Comparison of ENCODE assay signal across 8 cellular contexts in the genomic region with DNA sequence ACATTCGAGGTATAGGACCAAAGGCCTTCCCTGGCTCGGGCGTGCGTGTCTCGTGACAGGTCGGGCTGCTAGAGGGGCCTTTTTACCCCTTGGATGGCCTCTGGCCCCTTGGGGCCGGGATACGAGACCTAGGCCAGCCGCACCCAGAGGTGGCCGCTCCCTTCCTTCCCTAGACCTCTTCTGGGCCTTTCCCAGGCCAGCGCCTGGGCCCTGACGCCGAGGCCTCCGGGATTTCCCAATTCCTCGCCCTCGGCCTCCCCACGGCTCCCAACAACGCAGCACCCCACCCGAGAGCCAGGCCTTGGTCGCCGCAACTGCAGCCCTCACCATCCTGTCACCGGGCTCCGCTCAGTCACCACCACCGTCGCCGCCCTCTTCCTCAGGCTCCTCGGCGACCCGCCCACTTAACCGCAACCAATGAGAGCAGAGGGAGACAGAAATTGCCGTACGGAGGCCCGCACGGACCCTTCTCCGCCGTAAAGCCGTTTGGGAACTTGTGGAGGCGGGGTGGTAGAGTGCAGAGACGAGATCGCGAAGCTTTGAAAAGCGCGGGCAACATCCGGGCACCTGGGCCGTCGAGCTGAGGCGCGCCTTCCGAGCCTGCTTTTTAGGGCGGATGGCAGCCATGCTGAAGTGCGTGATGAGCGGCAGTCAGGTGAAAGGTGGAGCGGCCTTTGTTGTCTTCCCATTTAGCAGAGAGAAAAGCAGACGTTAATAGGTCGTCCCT. TPM values are rescaled to one million over a fixed set of nuclear protein-coding genes. Genes with fewer than 3 reads are reported as not detected.
DNase-seq lines count a peak whose midpoint lies in the region; ATAC-seq and TF ChIP-seq lines count a peak whose summit lies in the region.

A gene (plus strand): TSS at position 610 of the 727 bp plus-strand sequence. CDS start 7 bp downstream, at position 617.
A gene (minus strand): TSS at position 390 of the 727 bp plus-strand sequence. CDS start 60 bp downstream, at position 330.

- H3K4me3 Mint-ChIP-seq in H9 (peak within 1 kb of the TSS; percentile 99), nephron (peak within 1 kb of the TSS; percentile 96 to 99 (median 98))

- H2BK15ac ChIP-seq in H9 (ENCODE audit: low read depth, low read length), result no peak within 1 kb of the TSS

- no peak within 1 kb of the TSS for H2AFZ ChIP-seq in H9 (ENCODE audit: low read length)

- DNase-seq in H9, result peak; percentile 99
- peak; percentile 98 for DNase-seq in M059J (ENCODE audit: low read depth)
- peak; percentile 100 for DNase-seq in activated effector memory CD4-positive, alpha-beta T cell treated with anti-CD3 and anti-CD28 coated beads, Interleukin-2, amount 50 U/mL, for 16 hours
- peak; percentile 98 for DNase-seq in fibroblast of the aortic adventitia (ENCODE audit: low read depth)
- DNase-seq in stimulated activated naive CD8-positive, alpha-beta T cell treated with anti-CD3 and anti-CD28 coated beads, Interleukin-15, Interleukin-2, amounts not matched to agents 100 U/mL and 50 U/mL, for 24 hours, result peak; percentile 98

- H3T11ph ChIP-seq in H9 (ENCODE audit: low read length), result no peak within 1 kb of the TSS

- H3K9me3 Mint-ChIP-seq in H9 (peaks cover 10 to 11% of the 10 kb centered on the region in 2 experiments), nephron (no peaks in the 10 kb centered on the region)

- no peaks in the 10 kb centered on the region for H3K79me1 ChIP-seq in H9 (ENCODE audit: insufficient read depth, low read depth, low read length, poor library complexity, severe bottlenecking)

- H3K36me3 ChIP-seq in ES-I3 (ENCODE audit: insufficient read depth, low read length), result no peaks in the 10 kb centered on the region

- peaks cover 5% of the 10 kb centered on the region; the same call in 1 of the 2 replicates for H3K27me3 ChIP-seq in H9 (ENCODE audit: insufficient read depth, low read length)

- peaks cover 3% of the 10 kb centered on the region; the same call in 1 of the 2 replicates for H3K9me3 ChIP-seq in ES-I3 (ENCODE audit: control insufficient read depth, insufficient read depth, low read length)
- no peaks in the 10 kb centered on the region for H3K9me3 ChIP-seq in H9 (ENCODE audit: control insufficient read depth, low read depth, low read length)

- H3K4me1 ChIP-seq in ES-I3 (ENCODE audit: insufficient read depth, low read length) (no peaks in the 10 kb centered on the region; the same call in 1 of the 2 replicates), H9 (ENCODE audit: insufficient read depth, low read length) (no peaks in the 10 kb centered on the region)

- H3K4me3 ChIP-seq in fibroblast of the aortic adventitia (ENCODE audit: low read depth, low read length), result peak within 1 kb of the TSS; percentile 90

- no peak within 1 kb of the TSS for H3K27ac ChIP-seq in H9 (ENCODE audit: insufficient read length, low read depth, low read length)

- peak within 1 kb of the TSS; percentile 60 for H3K4me2 ChIP-seq in H9 (ENCODE audit: insufficient read depth, insufficient read length, low read length)

- no peak within 1 kb of the TSS for H2BK5ac ChIP-seq in H9 (ENCODE audit: insufficient read length, low read length)

- no peaks in the 10 kb centered on the region for H3K79me2 ChIP-seq in H9 (ENCODE audit: insufficient read depth, low read length)

- no peak within 1 kb of the TSS for H2BK120ac ChIP-seq in H9 (ENCODE audit: low read depth, low read length, poor library complexity, severe bottlenecking)

- H4K20me1 ChIP-seq in H9 (ENCODE audit: control insufficient read depth, insufficient read depth, insufficient read length), result no peaks in the 10 kb centered on the region

- H3K18ac ChIP-seq in H9 (ENCODE audit: insufficient read length, low read depth, low read length), result peak within 1 kb of the TSS; percentile 67

- H2AK5ac ChIP-seq in H9 (ENCODE audit: insufficient read length, low read length), result no peak within 1 kb of the TSS

- WGBS in H9 (ENCODE audit: extremely low coverage, insufficient read length, low lambda C conversion rate), result no CpG with 5 or more reads among the region's 55 CpGs

- H2BK20ac ChIP-seq in H9 (ENCODE audit: low read depth, low read length, poor library complexity, severe bottlenecking), result no peak within 1 kb of the TSS

- no peak within 1 kb of the TSS for H3K4ac ChIP-seq in H9 (ENCODE audit: low read depth, low read length)

- no peak within 1 kb of the TSS for H3K23ac ChIP-seq in H9 (ENCODE audit: insufficient read length, low read depth, low read length)

- H3K36me3 Mint-ChIP-seq in H9 (ENCODE audit: insufficient read depth in 1 of 3, low read depth in 3 of 3) (peaks cover 8 to 10% (median 10%) of the 10 kb centered on the region in 3 experiments), nephron (ENCODE audit: low read depth) (peaks cover under 1% of the 10 kb centered on the region)

- no peak within 1 kb of the TSS for H3K56ac ChIP-seq in H9 (ENCODE audit: insufficient read length, low read depth, low read length)

- no peak within 1 kb of the TSS for H4K91ac ChIP-seq in H9 (ENCODE audit: insufficient read length, low read depth, low read length)

- peak; percentile 90 for TF ChIP-seq POLR2A in Raji (IDR thresholded peaks at IDR 0.05; ENCODE audit: insufficient read depth, low read depth, low read length)

- TF ChIP-seq CTCF in H9 (conservative IDR thresholded peaks at IDR 0.05), result no peak
- TF ChIP-seq CTCF in fibroblast of the aortic adventitia (IDR thresholded peaks at IDR 0.05; ENCODE audit: insufficient read depth, low read length), result no peak
- TF ChIP-seq CTCF in nephron (IDR thresholded peaks at IDR 0.05; ENCODE audit: unreplicated experiment in 3 of 3), result no peak

- H3K14ac ChIP-seq in H9 (ENCODE audit: insufficient read depth, low read length), result peak within 1 kb of the TSS; percentile 70; the same call in 1 of the 2 replicates

- H3K9ac ChIP-seq in ES-I3 (ENCODE audit: low read depth, low read length), result peak within 1 kb of the TSS; percentile 77
- H3K9ac ChIP-seq in H9 (ENCODE audit: extremely low read depth, insufficient read length, low read length), result peak within 1 kb of the TSS; percentile 65

- H3K4me1 Mint-ChIP-seq in H9 (peaks cover 4 to 5% of the 10 kb centered on the region in 2 experiments; a peak in 3 of 4 replicates), nephron (peaks cover 30% of the 10 kb centered on the region)

- ATAC-seq in stimulated activated naive CD8-positive, alpha-beta T cell treated with anti-CD3 and anti-CD28 coated beads, Interleukin-15, Interleukin-2, amounts not matched to agents 100 U/mL and 50 U/mL, for 24 hours, result peak; percentile 99

- peak within 1 kb of the TSS in 2 of 3 experiments; percentile 91 to 97; a peak in 6 of 7 replicates for H3K27ac Mint-ChIP-seq in H9
- H3K27ac Mint-ChIP-seq in nephron, result peak within 1 kb of the TSS; percentile 80 to 95 (median 95)

- H3K23me2 ChIP-seq in H9 (ENCODE audit: insufficient read length, low read depth, low read length, poor library complexity, severe bottlenecking), result no peaks in the 10 kb centered on the region

- no peak within 1 kb of the TSS for H4K8ac ChIP-seq in H9 (replicated peaks; ENCODE audit: insufficient read length, low read depth, low read length)

- peak within 1 kb of the TSS; percentile 6 for H4K5ac ChIP-seq in H9 (ENCODE audit: insufficient read length, low read depth, low read length)

- H3K27me3 Mint-ChIP-seq in H9 (ENCODE audit: low read depth) (peaks cover 17% of the 10 kb centered on the region), nephron (ENCODE audit: low read depth) (no peaks in the 10 kb centered on the region)

- H2BK12ac ChIP-seq in H9 (ENCODE audit: insufficient read length, low read depth, low read length), result no peak within 1 kb of the TSS

RNA-seq across cellular contexts. Expression of the first gene that starts in this region (rescaled TPM):
- total RNA-seq in H9 (2021) (0.22 TPM in 1 of 2 replicates, not detected in the other), fibroblast of the aortic adventitia (ENCODE audit: low replicate concordance) (2.3 and 5.5 TPM in 2 replicates)
- total RNA-seq in M059J (2014; rRNA removed; shearing (Covaris generic)), result 0.47 and 1.1 TPM in 2 replicates

RNA-seq across cellular contexts. Expression of the second gene that starts in this region (rescaled TPM):
- total RNA-seq in H9 (2021) (77.6 and 81.5 TPM in 2 replicates), fibroblast of the aortic adventitia (ENCODE audit: low replicate concordance) (83.2 and 88.9 TPM in 2 replicates)
- total RNA-seq in M059J (2014; rRNA removed; shearing (Covaris generic)), result 117 and 146 TPM in 2 replicates
